In genomic region chr7:69599211-69599878, GRCh38 we compare ENCODE assay signal across 1 cellular context.
TF ChIP-seq lines count a peak whose summit lies in the region.

No MANE protein-coding gene starts in this region.

TF ChIP-seq in H1, 55 proteins besides CTCF, POLR2A, EP300 and RAD21 (continued from another document):
- no peak for TF ChIP-seq CHD7 (IDR thresholded peaks at IDR 0.05; ENCODE audit: insufficient replicate concordance, low read length)
- TF ChIP-seq CBX5 (IDR thresholded peaks at IDR 0.05; ENCODE audit: low read depth, low read length), result no peak
- no peak for TF ChIP-seq RXRA (IDR thresholded peaks at IDR 0.05; ENCODE audit: insufficient read depth, low read depth, low read length)
- no peak for TF ChIP-seq SP1 (IDR thresholded peaks at IDR 0.05; ENCODE audit: low read depth, low read length)
- peak; percentile 29; the same call in 1 of the 2 replicates for TF ChIP-seq TAF1 (IDR thresholded peaks at IDR 0.05; ENCODE audit: low read depth, low read length)
- no peak for TF ChIP-seq SIRT6 (IDR thresholded peaks at IDR 0.05; ENCODE audit: low read length)
- peak; percentile 58 for TF ChIP-seq RBBP5 (IDR thresholded peaks at IDR 0.05; ENCODE audit: borderline replicate concordance, low read depth, low read length)
- no peak for TF ChIP-seq POU5F1 (IDR thresholded peaks at IDR 0.05; ENCODE audit: low read depth, low read length)
- no peak for TF ChIP-seq SP2 (IDR thresholded peaks at IDR 0.05; ENCODE audit: low read length)
- no peak for TF ChIP-seq JUN (IDR thresholded peaks at IDR 0.05; ENCODE audit: low read depth, low read length)
- no peak for TF ChIP-seq ATF2 (IDR thresholded peaks at IDR 0.05; ENCODE audit: low read length)
- peak; percentile 58; the same call in 1 of the 2 replicates for TF ChIP-seq SUZ12 (IDR thresholded peaks at IDR 0.05; ENCODE audit: low read length)
- TF ChIP-seq EGR1 (IDR thresholded peaks at IDR 0.05; ENCODE audit: borderline replicate concordance, low read depth, low read length), result peak; percentile 62; the same call in 1 of the 2 replicates
- peak; percentile 75 for TF ChIP-seq ASH2L (IDR thresholded peaks at IDR 0.05; ENCODE audit: low read length)
- TF ChIP-seq TEAD4 (IDR thresholded peaks at IDR 0.05; ENCODE audit: low read depth, low read length), result no peak
- TF ChIP-seq PHF8 (conservative IDR thresholded peaks at IDR 0.05; ENCODE audit: low read depth, low read length), result no peak
- TF ChIP-seq FOSL1 (IDR thresholded peaks at IDR 0.05; ENCODE audit: insufficient read depth, low read depth, low read length), result no peak
- no peak for TF ChIP-seq BACH1 (IDR thresholded peaks at IDR 0.05; ENCODE audit: low read length)
- no peak for TF ChIP-seq SIX5 (IDR thresholded peaks at IDR 0.05; ENCODE audit: low read depth, low read length)
- no peak for TF ChIP-seq CHD1 (IDR thresholded peaks at IDR 0.05; ENCODE audit: low read depth, low read length)
- no peak for TF ChIP-seq CHD2 (IDR thresholded peaks at IDR 0.05; ENCODE audit: low read length)
- peak; percentile 70 for TF ChIP-seq RNF2 (IDR thresholded peaks at IDR 0.05; ENCODE audit: borderline replicate concordance, low read depth, low read length, missing control alignments, poor library complexity, severe bottlenecking)
- no peak for TF ChIP-seq CBX8 (IDR thresholded peaks at IDR 0.05; ENCODE audit: borderline replicate concordance, low read depth, low read length)
